ENCODE assay signal across 8 cellular contexts in genomic region chr9:96666653-96667362, GRCh38. TPM values are rescaled to one million over a fixed set of nuclear protein-coding genes. Genes with fewer than 3 reads are reported as not detected.
DNase-seq lines count a peak whose midpoint lies in the region; ATAC-seq and TF ChIP-seq lines count a peak whose summit lies in the region.
"Not testable (repeated sequence)": the region's sequence is repeated elsewhere in the genome, so short reads cannot be mapped to it uniquely, and the experiment has no call there.

No MANE protein-coding gene starts in this region.

- H3K4me1 Mint-ChIP-seq in endodermal cell = not testable (repeated sequence)

- not testable (repeated sequence) for H3K9ac ChIP-seq in endodermal cell (ENCODE audit: extremely low read depth, low read length, poor library complexity, severe bottlenecking)

- H3K36me3 ChIP-seq in BJ (ENCODE audit: control insufficient read depth, insufficient read depth, low read length); endodermal cell (ENCODE audit: control insufficient read depth, insufficient read depth, low read length): not testable (repeated sequence)

- H3K9me3 ChIP-seq in endodermal cell (ENCODE audit: control insufficient read depth, low read length) = not testable (repeated sequence)

- not testable (repeated sequence) for H3K4me1 ChIP-seq in endodermal cell (ENCODE audit: control insufficient read depth, insufficient read depth, low read length)

- H3K4me3 Mint-ChIP-seq in endodermal cell = not testable (repeated sequence)

- not testable (repeated sequence) for H3K36me3 Mint-ChIP-seq in endodermal cell (ENCODE audit: low read depth)

- CTCF ChIA-PET in BJ (lab: Yijun Ruan, JAX) = interaction anchor here (0.6 to 3.1 kb wide), 26 partner anchors 8 to 434 kb away, joined by 3 to 47 read pairs (median 4); partner anchors contain the start of genes HABP4 and PRXL2C

- ATAC-seq in GM19025 (IDR thresholded peaks at IDR 0.05; ENCODE audit: low read depth, unreplicated experiment) (peak; percentile 57), HG03521 (IDR thresholded peaks at IDR 0.05; ENCODE audit: unreplicated experiment) (peak; percentile 34)
- peak; percentile 21 to 60 for ATAC-seq in activated CD4-positive, CD25-positive, alpha-beta regulatory T cell treated with anti-CD3 and anti-CD28 coated beads, Interleukin-2, amount 50 U/mL, for 24 hours

- H3K27me3 Mint-ChIP-seq in endodermal cell (ENCODE audit: insufficient read depth) = not testable (repeated sequence)

- H3K27ac Mint-ChIP-seq in endodermal cell = peak overlapping the region; percentile 80

- not testable (repeated sequence) for H3K27me3 ChIP-seq in BJ (ENCODE audit: control insufficient read depth, insufficient read depth, low read length); endodermal cell (ENCODE audit: control insufficient read depth, insufficient read depth, low read length, poor library complexity, severe bottlenecking)

- POLR2A ChIA-PET in BJ (lab: Charles Lee) = interaction anchor here (0.5 kb wide), 1 partner anchor 340 kb away, joined by 6 read pairs; no protein-coding TSS in a partner anchor

- TF ChIP-seq CTCF in BJ (IDR thresholded peaks at IDR 0.05; ENCODE audit: insufficient read depth, low read depth, low read length) = peak; percentile 73
- TF ChIP-seq CTCF in endodermal cell (conservative IDR thresholded peaks at IDR 0.05) = peak; percentile 94

- not testable (repeated sequence) for H3K27ac ChIP-seq in endodermal cell (ENCODE audit: low read depth, low read length)

- not testable (repeated sequence) for H3K4me3 ChIP-seq in BJ (ENCODE audit: low read depth, low read length); endodermal cell (ENCODE audit: low read length); skeletal muscle cell (ENCODE audit: low read depth, low read length)

- peaks cover 24% of the 10 kb centered on the region for H3K9me3 Mint-ChIP-seq in endodermal cell

- WGBS in endodermal cell (ENCODE audit: insufficient coverage in 1 of 2, insufficient read length in 1 of 2), 2 experiments = 81 to 83% methylated on average over 9 to 15 of the region's 15 CpGs

- DNase-seq in BJ (ENCODE audit: low read depth) = not testable (repeated sequence)
- peak; percentile 34 for DNase-seq in NCI-H526 treated with DMSO at 0.1 percent for 48 hours (lab: John Stamatoyannopoulos, UW)
- peak; percentile 61 for DNase-seq in endodermal cell
- DNase-seq in kidney tubule cell (ENCODE audit: low spot score) = peak; percentile 77
- peak; percentile 34 for DNase-seq in skeletal muscle cell (ENCODE audit: low read depth)

RNA-seq across cellular contexts. Expression of gene PRXL2C, which starts 11.7 kb away (rescaled TPM):
- 10.6 and 13.1 TPM in 2 replicates for polyA plus RNA-seq in BJ (2011; rRNA removed)
- 7.8 and 10.0 TPM in 2 replicates for polyA minus RNA-seq in BJ (2011; rRNA and poly(A)+ RNA removed)
- total RNA-seq in endodermal cell = 1 to 10 TPM; 2.5 to 4.9 TPM
- 2.9 TPM for polyA plus RNA-seq in endodermal cell (2013, experiment 1 of 2)
- polyA plus RNA-seq in endodermal cell (2013, experiment 2 of 2) = 3.2 TPM

RNA-seq across cellular contexts. Expression of gene CDC14B, which starts 47.2 kb away (rescaled TPM):
- 12.1 and 13.9 TPM in 2 replicates for polyA plus RNA-seq in BJ (2011; rRNA removed)
- polyA minus RNA-seq in BJ (2011; rRNA and poly(A)+ RNA removed) = 15.9 and 16.6 TPM in 2 replicates
- 10 to 100 TPM; 47.5 to 48.3 TPM for total RNA-seq in endodermal cell
- polyA plus RNA-seq in endodermal cell (2013, experiment 1 of 2) = 16.4 TPM
- polyA plus RNA-seq in endodermal cell (2013, experiment 2 of 2) = 17.9 TPM
